ENCODE assay signal across 10 cellular contexts in genomic region chr22:38240734-38241252, GRCh38. TPM values are rescaled to one million over a fixed set of nuclear protein-coding genes. Genes with fewer than 3 reads are reported as not detected.
A peak's percentile ranks its signal among the peaks of the same experiment; 100 is the strongest.
DNase-seq lines count a peak whose midpoint lies in the region; ATAC-seq and TF ChIP-seq lines count a peak whose summit lies in the region.
"Had no signal": no experiment of that assay in that cellular context is flagged by ENCODE, and none has a peak within 500 bp of the region (broad histone marks: within the 10 kb centered on the region; RNA-seq: fewer than 3 reads in every experiment).

No MANE protein-coding gene starts in this region.

- TF ChIP-seq CTCF in HCT116 (IDR thresholded peaks at IDR 0.05 in 2 of 3, conservative IDR thresholded peaks at IDR 0.05 in 1 of 3; ENCODE audit: borderline replicate concordance in 1 of 3, insufficient read depth in 1 of 3, low read depth in 2 of 3, low read length in 2 of 3) (no peak), glutamatergic neuron (IDR thresholded peaks at IDR 0.05; ENCODE audit: partially characterized antibody, unreplicated experiment) (no peak)

- RAD21 ChIA-PET in HCT116 (lab: Charles Lee; ENCODE audit: low non-redundant PET in 1 of 2, low total read pairs in 2 of 2, uncharacterized antibody in 2 of 2, unreplicated experiment in 2 of 2) = no interaction called here

- H3K9me3 ChIP-seq in HCT116 (ENCODE audit: control insufficient read depth in 1 of 2, insufficient read depth in 1 of 2, low read depth in 1 of 2, low read length in 2 of 2) = no peaks in the 10 kb centered on the region
- H3K9me3 ChIP-seq: esophagus muscularis mucosa, upper lobe of left lung had no signal

- no peaks in the 10 kb centered on the region for H3K9me2 ChIP-seq in HCT116 (ENCODE audit: insufficient read depth)

- no peak for TF ChIP-seq POLR2A in HCT116 (IDR thresholded peaks at IDR 0.05; ENCODE audit: borderline replicate concordance, extremely low read depth, insufficient read depth, insufficient read length)

- no peaks in the 10 kb centered on the region for H3K27me3 ChIP-seq in HCT116 (ENCODE audit: insufficient read depth, low read length)
- H3K27me3 ChIP-seq: esophagus muscularis mucosa, upper lobe of left lung had no signal

- peaks cover 2% of the 10 kb centered on the region for H3K9me3 Mint-ChIP-seq in glutamatergic neuron (ENCODE audit: unreplicated experiment)

- peak overlapping the region; percentile 48 for H3K4me2 ChIP-seq in HCT116 (ENCODE audit: low read length)

- DNase-seq in HCT116 (ENCODE audit: low read depth, low spot score) = peak; percentile 69
- DNase-seq in SW480 (ENCODE audit: low spot score) = peak; percentile 72
- peak; percentile 43 for DNase-seq in glutamatergic neuron
- peak; percentile 68 for DNase-seq in skeletal muscle cell (ENCODE audit: low read depth)
- DNase-seq in activated effector memory CD4-positive, alpha-beta T cell treated with anti-CD3 and anti-CD28 coated beads, Interleukin-2, amount 50 U/mL, for 16 hours = no peak
- no peak for DNase-seq in SK-N-DZ (ENCODE audit: low spot score)
- DNase-seq: Karpas-422 had no signal

- peaks cover 36 to 48% of the 10 kb centered on the region in 2 experiments for H3K4me1 ChIP-seq in HCT116 (ENCODE audit: control insufficient read depth in 1 of 2, insufficient read depth in 2 of 2, low read length in 2 of 2)

- no peaks in the 10 kb centered on the region for H3K36me3 Mint-ChIP-seq in glutamatergic neuron (ENCODE audit: unreplicated experiment)

- ATAC-seq in HCT116 (peak; percentile 82), HG02852 (IDR thresholded peaks at IDR 0.05; ENCODE audit: unreplicated experiment) (no peak)

- H4K20me1 ChIP-seq in HCT116 (ENCODE audit: insufficient read depth) = no peaks in the 10 kb centered on the region

- H3K4me3 ChIP-seq in HCT116 (replicated peaks in 1 of 2; ENCODE audit: low read depth in 1 of 2, low read length in 2 of 2) (no peak overlapping the region), skeletal muscle cell (ENCODE audit: low read depth, low read length) (no peak overlapping the region)
- H3K4me3 ChIP-seq: esophagus muscularis mucosa, upper lobe of left lung had no signal

- no peak overlapping the region for H2AFZ ChIP-seq in HCT116 (ENCODE audit: low read depth, low read length, poor library complexity, severe bottlenecking)

- no peaks in the 10 kb centered on the region; the same call in 1 of the 2 replicates for H3K79me2 ChIP-seq in HCT116 (ENCODE audit: insufficient read depth, low read length)

- peaks cover 0 to 7% of the 10 kb centered on the region in 2 experiments; a peak in 1 of 4 replicates for H3K36me3 ChIP-seq in HCT116 (ENCODE audit: control insufficient read depth in 1 of 2, insufficient read depth in 2 of 2, low read length in 2 of 2)

- peak overlapping the region; percentile 45; the same call in 1 of the 2 replicates for H3K27ac ChIP-seq in HCT116 (ENCODE audit: low read depth, low read length)

- CTCF ChIA-PET in HCT116 (lab: Charles Lee) = interaction anchor here (1.0 to 1.8 kb wide), 2 partner anchors 145 to 188 kb away, joined by 3 to 5 read pairs; no protein-coding TSS in a partner anchor

- intact Hi-C loops in HCT116 (cut with micrococcal nuclease) = no loop called here

- peak overlapping the region; percentile 7 for H3K4me3 Mint-ChIP-seq in glutamatergic neuron (ENCODE audit: unreplicated experiment)

- peaks cover 2% of the 10 kb centered on the region for H3K27me3 Mint-ChIP-seq in glutamatergic neuron (ENCODE audit: unreplicated experiment)

- BruUV-seq in HCT116 (replicated peaks; lab: Mats Ljungman, UMichigan) = no TSS peak

- POLR2A ChIA-PET in HCT116 (lab: Charles Lee) = interaction anchor here (0.9 kb wide), 1 partner anchor 97 kb away, joined by 3 read pairs; no protein-coding TSS in a partner anchor

- H3K27ac Mint-ChIP-seq in glutamatergic neuron (ENCODE audit: unreplicated experiment) = peak overlapping the region; percentile 59

- peak overlapping the region; percentile 37 for H3K9ac ChIP-seq in HCT116 (ENCODE audit: low read length)

- peaks cover 26% of the 10 kb centered on the region for H3K4me1 Mint-ChIP-seq in glutamatergic neuron (ENCODE audit: low read depth, unreplicated experiment)

- TF ChIP-seq RAD21 in HCT116 (IDR thresholded peaks at IDR 0.05; ENCODE audit: low read depth) = no peak

TF ChIP-seq in HCT116, 20 proteins besides CTCF, POLR2A, EP300 and RAD21:
- TF ChIP-seq JUND (IDR thresholded peaks at IDR 0.05) = peak; percentile 79
- no peak for TF ChIP-seq ZBTB33 (IDR thresholded peaks at IDR 0.05; ENCODE audit: extremely low read depth, insufficient replicate concordance, low read length)
- TF ChIP-seq FOSL1 (IDR thresholded peaks at IDR 0.05; ENCODE audit: low read depth) = peak; percentile 74
- TF ChIP-seq EZH2phosphoT487 (IDR thresholded peaks at IDR 0.05; ENCODE audit: borderline replicate concordance) = no peak
- no peak for TF ChIP-seq ZNF274 (IDR thresholded peaks at IDR 0.05; ENCODE audit: low read depth, low read length)
- peak; percentile 7 for TF ChIP-seq CEBPB (IDR thresholded peaks at IDR 0.05; ENCODE audit: low read depth)
- peak; percentile 44; the same call in 1 of the 2 replicates for TF ChIP-seq MAX (IDR thresholded peaks at IDR 0.05)
- no peak for TF ChIP-seq ATF3 (IDR thresholded peaks at IDR 0.05)
- TF ChIP-seq POLR2AphosphoS5 (IDR thresholded peaks at IDR 0.05; ENCODE audit: low read depth, low read length) = peak; percentile 47
- TF ChIP-seq SIN3A (IDR thresholded peaks at IDR 0.05; ENCODE audit: low read depth) = 0 out of 2 replicates have a peak, but pooled peaks have one; percentile 30
- TF ChIP-seq EGR1 (IDR thresholded peaks at IDR 0.05; ENCODE audit: low read depth) = no peak
- TF ChIP-seq SP1 (IDR thresholded peaks at IDR 0.05; ENCODE audit: low read depth) = peak; percentile 68
- no peak for TF ChIP-seq ZFX (IDR thresholded peaks at IDR 0.05)
- no peak for TF ChIP-seq TCF7L2 (IDR thresholded peaks at IDR 0.05; ENCODE audit: borderline replicate concordance, extremely low read depth, insufficient read depth, insufficient read length)
- TF ChIP-seq SRF (IDR thresholded peaks at IDR 0.05; ENCODE audit: low read depth) = no peak
- peak; percentile 67; the same call in 1 of the 2 replicates for TF ChIP-seq CBX3 (IDR thresholded peaks at IDR 0.05; ENCODE audit: low read depth)
- TF ChIP-seq ELF1 (IDR thresholded peaks at IDR 0.05; ENCODE audit: borderline replicate concordance, low read depth) = no peak
- peak; percentile 43 for TF ChIP-seq YY1 (IDR thresholded peaks at IDR 0.05; ENCODE audit: extremely low read depth, insufficient replicate concordance, low read depth, low read length)
TF ChIP-seq in HCT116: peak in this region for 9.

RNA-seq across cellular contexts. Expression of gene TMEM184B, which starts 32.0 kb away (rescaled TPM):
- total RNA-seq in HCT116 (2021; ENCODE audit: unreplicated experiment) (66.0 TPM), glutamatergic neuron (ENCODE audit: unreplicated experiment) (81.0 TPM)
- polyA plus RNA-seq in HCT116 (2012) = 51.2 and 55.1 TPM in 2 replicates
- polyA plus RNA-seq in SK-N-DZ (2014; cell fraction: cytosol; rRNA removed) = 19.0 and 26.8 TPM in 2 replicates
- polyA plus RNA-seq in SK-N-DZ (2014; cell fraction: nucleus; rRNA removed) = 14.0 and 27.5 TPM in 2 replicates

RNA-seq across cellular contexts. Expression of gene MAFF, which starts 39.0 kb away (rescaled TPM):
- total RNA-seq in HCT116 (2021; ENCODE audit: unreplicated experiment) = 26.0 TPM
- 19.6 and 30.2 TPM in 2 replicates for polyA plus RNA-seq in HCT116 (2012)
- total RNA-seq in glutamatergic neuron (ENCODE audit: unreplicated experiment) = 1.8 TPM
- 3.0 and 3.1 TPM in 2 replicates for polyA plus RNA-seq in SK-N-DZ (2014; cell fraction: cytosol; rRNA removed)
- polyA plus RNA-seq in SK-N-DZ (2014; cell fraction: nucleus; rRNA removed) = 1.0 and 1.1 TPM in 2 replicates

RNA-seq across cellular contexts. Expression of gene PLA2G6, which starts 59.2 kb away (rescaled TPM):
- total RNA-seq in HCT116 (2021; ENCODE audit: unreplicated experiment) (36.0 TPM), glutamatergic neuron (ENCODE audit: unreplicated experiment) (42.2 TPM)
- 24.8 and 27.6 TPM in 2 replicates for polyA plus RNA-seq in HCT116 (2012)
- 18.9 and 22.7 TPM in 2 replicates for polyA plus RNA-seq in SK-N-DZ (2014; cell fraction: cytosol; rRNA removed)
- 97.3 and 104 TPM in 2 replicates for polyA plus RNA-seq in SK-N-DZ (2014; cell fraction: nucleus; rRNA removed)

Comparison
In these comparisons a context has a peak if more than half of its experiments do, and no peak if none do; other contexts are left out.
1. DNase-seq: peak in HCT116 (single experiment), SW480 (single experiment), glutamatergic neuron (single experiment) and skeletal muscle cell (single experiment); none in activated effector memory CD4-positive, alpha-beta T cell treated with anti-CD3 and anti-CD28 coated beads, Interleukin-2, amount 50 U/mL, for 16 hours (single experiment) and SK-N-DZ (single experiment).